ENCODE assay signal across 20 cellular contexts in genomic region chr7:156308976-156309620, GRCh38.
DNase-seq lines count a peak whose midpoint lies in the region; ATAC-seq and TF ChIP-seq lines count a peak whose summit lies in the region.
"Had no signal": no experiment of that assay in that cellular context is flagged by ENCODE, and none has a peak within 500 bp of the region (broad histone marks: within the 10 kb centered on the region; RNA-seq: fewer than 3 reads in every experiment).

No MANE protein-coding gene starts in this region.

- H3K36me3 Mint-ChIP-seq in effector memory CD8-positive, alpha-beta T cell (ENCODE audit: insufficient read depth) = no peaks in the 10 kb centered on the region
- H3K36me3 Mint-ChIP-seq: CD4-positive, alpha-beta memory T cell had no signal

- TF ChIP-seq CTCF in breast epithelium (IDR thresholded peaks at IDR 0.05) = no peak

- no peak overlapping the region for H3K27ac Mint-ChIP-seq in effector memory CD8-positive, alpha-beta T cell
- H3K27ac Mint-ChIP-seq: CD4-positive, alpha-beta memory T cell had no signal

- no peaks in the 10 kb centered on the region for H3K9me3 Mint-ChIP-seq in effector memory CD8-positive, alpha-beta T cell

- H3K4me1 ChIP-seq in right cardiac atrium (ENCODE audit: control insufficient read depth, insufficient read depth, low read length) (no peaks in the 10 kb centered on the region), breast epithelium (no peaks in the 10 kb centered on the region)
- H3K4me1 ChIP-seq: BE2C had no signal

- H3K27ac ChIP-seq in right cardiac atrium (ENCODE audit: low read length) = no peak overlapping the region
- no peak overlapping the region for H3K27ac ChIP-seq in breast epithelium
- H3K27ac ChIP-seq: 22Rv1, GM23248 had no signal

- H3K27me3 ChIP-seq in right cardiac atrium (ENCODE audit: control insufficient read depth, insufficient read depth) (no peaks in the 10 kb centered on the region), breast epithelium (peaks cover 0 to 2% of the 10 kb centered on the region in 2 donors)

- H3K4me3 ChIP-seq in right cardiac atrium (ENCODE audit: low read length) (no peak overlapping the region), breast epithelium (no peak overlapping the region)
- H3K4me3 ChIP-seq: GM23248 had no signal

- 53% methylated on average over 15 of the region's 15 CpGs for WGBS in right cardiac atrium

- no peak for TF ChIP-seq POLR2A in breast epithelium (IDR thresholded peaks at IDR 0.05)

- no peaks in the 10 kb centered on the region for H3K4me1 Mint-ChIP-seq in effector memory CD8-positive, alpha-beta T cell (ENCODE audit: low read depth in 2 of 2)
- H3K4me1 Mint-ChIP-seq: CD4-positive, alpha-beta memory T cell had no signal

- no peaks in the 10 kb centered on the region for H3K36me3 ChIP-seq in breast epithelium
- H3K36me3 ChIP-seq: BE2C had no signal

- no peak overlapping the region for H3K4me3 Mint-ChIP-seq in effector memory CD8-positive, alpha-beta T cell
- H3K4me3 Mint-ChIP-seq: CD4-positive, alpha-beta memory T cell had no signal

- H3K27me3 Mint-ChIP-seq in effector memory CD8-positive, alpha-beta T cell = no peaks in the 10 kb centered on the region

- DNase-seq in right cardiac atrium = peak in 2 of 3 donors; percentile 33 to 41
- no peak for DNase-seq in cardiac septum (ENCODE audit: low spot score)
- peak in 37 of 51 donors; percentile 3 to 79 (median 42) for DNase-seq in hypothalamus (lab: John Stamatoyannopoulos, UW)
- peak; percentile 57 for DNase-seq in pons (ENCODE audit: low spot score)
- no peak for DNase-seq in SHP77 (lab: John Stamatoyannopoulos, UW)
- no peak for DNase-seq in effector memory CD8-positive, alpha-beta T cell
- no peak for DNase-seq in breast epithelium (ENCODE audit: low spot score in 2 of 2)
- DNase-seq: BE2C; CD4-positive, alpha-beta memory T cell; DMS79 treated with DMSO at 0.1 percent for 48 hours; GM23248; HCEC 1CT; NCI-H1436; NCI-H2029; NCI-H2171 treated with DMSO at 0.1 percent for 48 hours; NCI-H446 treated with DMSO at 0.1 percent for 48 hours; NK-92 treated with Interleukin-12 subunit alpha and Interleukin-12 subunit beta, amount 100 ng/mL, for 24 hours; SHP77 treated with DMSO at 0.1 percent for 48 hours had no signal

- ATAC-seq in right cardiac atrium (peak; percentile 48 to 68), HG03025 (IDR thresholded peaks at IDR 0.05; ENCODE audit: low FRiP score, unreplicated experiment) (no peak)
- ATAC-seq in effector memory CD8-positive, alpha-beta T cell (replicated peaks) = no peak

- intact Hi-C loops in right cardiac atrium (cut with DNase I) (no loop called here), cardiac septum (cut with DNase I) (loop anchor here (10.0 kb wide), 1 partner anchor 56 kb away; no protein-coding TSS in a partner anchor), breast epithelium (cut with DNase I; ENCODE audit: low total_unique reads) (no loop called here)

- H3K9me3 ChIP-seq in right cardiac atrium (ENCODE audit: control insufficient read depth, low read length) = no peaks in the 10 kb centered on the region
- H3K9me3 ChIP-seq in breast epithelium = no peaks in the 10 kb centered on the region
- H3K9me3 ChIP-seq: BE2C had no signal

Comparison
In these comparisons a context has a peak if more than half of its experiments do, and no peak if none do; other contexts are left out.
1. DNase-seq: peak in right cardiac atrium (2 of 3), hypothalamus (37 of 51) and pons (single experiment); none in cardiac septum (single experiment), SHP77 (0 of 2), effector memory CD8-positive, alpha-beta T cell (0 of 3) and breast epithelium (0 of 2).
2. ATAC-seq: peak in right cardiac atrium (2 of 2); none in HG03025 (single experiment) and effector memory CD8-positive, alpha-beta T cell (single experiment).